Comparison of ENCODE assay signal across 8 cellular contexts in the genomic region with DNA sequence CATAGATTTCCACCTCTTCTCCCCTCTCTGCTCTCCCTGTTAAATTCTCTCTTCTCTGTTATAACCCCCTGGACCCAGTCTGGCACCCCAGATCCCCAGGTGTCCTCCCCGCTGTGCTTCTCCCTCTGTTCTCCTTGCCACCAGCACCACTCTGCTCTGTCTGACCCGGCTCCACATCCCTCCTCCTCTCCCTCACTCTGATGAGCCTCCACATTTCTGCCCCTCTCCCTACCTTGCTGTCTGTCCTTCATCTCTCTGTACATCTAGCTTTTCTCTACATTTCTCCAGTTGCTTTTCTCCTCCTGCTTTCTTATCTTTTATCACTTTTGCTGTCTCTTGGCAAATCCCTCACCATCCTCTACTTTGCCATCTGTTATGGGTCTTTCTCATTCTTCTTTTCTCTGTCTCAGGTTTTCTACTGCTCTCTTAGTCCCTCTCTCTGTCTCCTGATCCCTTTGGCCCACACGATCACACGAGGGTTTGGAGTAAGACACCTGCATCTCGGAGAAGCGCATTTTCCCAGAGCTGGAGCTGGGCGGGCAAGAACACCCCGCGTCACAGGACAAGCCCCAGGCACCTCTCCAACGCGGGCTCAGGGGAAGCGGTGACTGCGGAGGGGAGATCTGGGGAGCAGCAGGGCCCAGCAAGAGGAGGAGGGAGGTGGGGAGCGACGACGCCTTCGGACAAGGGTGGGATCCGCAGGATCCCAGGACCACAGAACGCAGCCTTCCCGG. TPM values are rescaled to one million over a fixed set of nuclear protein-coding genes. Genes with fewer than 3 reads are reported as not detected.
DNase-seq lines count a peak whose midpoint lies in the region; ATAC-seq, FAIRE-seq and TF ChIP-seq lines count a peak whose summit lies in the region.
"Not testable (repeated sequence)": the region's sequence is repeated elsewhere in the genome, so short reads cannot be mapped to it uniquely, and the experiment has no call there.

No MANE protein-coding gene starts in this region.

- H3K36me3 Mint-ChIP-seq in activated CD4-positive, alpha-beta memory T cell treated with anti-CD3 and anti-CD28 coated beads, Interleukin-2, amount 10 ng/mL, durations not matched to agents 7 days and 5 days (ENCODE audit: low read depth), result peaks cover 60% of the 10 kb centered on the region

- DNase-seq in GM12891 (ENCODE audit: insufficient read length, low spot score), result not testable (repeated sequence)
- DNase-seq in NCI-H2227 (lab: John Stamatoyannopoulos, UW; ENCODE audit: unreplicated experiment), result peak; percentile 76
- peak; percentile 26 for DNase-seq in activated CD4-positive, alpha-beta memory T cell treated with anti-CD3 and anti-CD28 coated beads, Interleukin-2, amount 10 ng/mL, durations not matched to agents 7 days and 5 days
- DNase-seq in dermis blood vessel endothelial cell, result peak; percentile 45
- DNase-seq in iris pigment epithelial cell (ENCODE audit: low read depth), result peak; percentile 34
- peak; percentile 83 for DNase-seq in posterior vena cava (ENCODE audit: low spot score)
- DNase-seq in ureter (ENCODE audit: low spot score), result peak; percentile 44

- H3K4me3 Mint-ChIP-seq in activated CD4-positive, alpha-beta memory T cell treated with anti-CD3 and anti-CD28 coated beads, Interleukin-2, amount 10 ng/mL, durations not matched to agents 7 days and 5 days, result peak overlapping the region; percentile 91

- H3K27me3 Mint-ChIP-seq in activated CD4-positive, alpha-beta memory T cell treated with anti-CD3 and anti-CD28 coated beads, Interleukin-2, amount 10 ng/mL, durations not matched to agents 7 days and 5 days, result not testable (repeated sequence)

- peak; percentile 27 for ATAC-seq in HG02798 (IDR thresholded peaks at IDR 0.05; ENCODE audit: poor library complexity, unreplicated experiment)

- FAIRE-seq in GM12891 (lab: Jason Lieb, UNC), result peak; percentile 65

- peaks cover 38% of the 10 kb centered on the region for H3K9me3 Mint-ChIP-seq in activated CD4-positive, alpha-beta memory T cell treated with anti-CD3 and anti-CD28 coated beads, Interleukin-2, amount 10 ng/mL, durations not matched to agents 7 days and 5 days

- H3K27ac Mint-ChIP-seq in activated CD4-positive, alpha-beta memory T cell treated with anti-CD3 and anti-CD28 coated beads, Interleukin-2, amount 10 ng/mL, durations not matched to agents 7 days and 5 days, result peak overlapping the region; percentile 62

- POLR2A ChIA-PET in activated CD4-positive, alpha-beta memory T cell treated with anti-CD3 and anti-CD28 coated beads, Interleukin-2, amount 10 ng/mL, durations not matched to agents 7 days and 5 days (lab: Charles Lee), result interaction anchor here (0.9 kb wide), 1 partner anchor 35 kb away, joined by 4 read pairs; no protein-coding TSS in a partner anchor

- CTCF ChIA-PET in activated CD4-positive, alpha-beta memory T cell treated with anti-CD3 and anti-CD28 coated beads, Interleukin-2, amount 10 ng/mL, durations not matched to agents 7 days and 5 days (lab: Charles Lee), result not testable (repeated sequence)

- TF ChIP-seq POLR2A in GM12891 (IDR thresholded peaks at IDR 0.05; ENCODE audit: low read depth, low read length), result not testable (repeated sequence)

- peaks cover 18% of the 10 kb centered on the region for H3K4me1 Mint-ChIP-seq in activated CD4-positive, alpha-beta memory T cell treated with anti-CD3 and anti-CD28 coated beads, Interleukin-2, amount 10 ng/mL, durations not matched to agents 7 days and 5 days

- intact Hi-C loops in posterior vena cava (cut with DNase I), result not testable (repeated sequence)

RNA-seq across cellular contexts. Expression of a gene that starts 0.8 kb away (rescaled TPM):
- polyA plus RNA-seq in GM12891 (2012; ENCODE audit: low read depth, missing spikeins), result 5.3 TPM
- 10 to 100 TPM; 18.0 to 24.5 TPM for total RNA-seq in activated CD4-positive, alpha-beta memory T cell treated with anti-CD3 and anti-CD28 coated beads, Interleukin-2, amount 10 ng/mL, durations not matched to agents 7 days and 5 days
- 29.6 and 30.5 TPM in 2 replicates for total RNA-seq in dermis blood vessel endothelial cell
- 10 to 100 TPM; 11.4 to 12.4 TPM for total RNA-seq in posterior vena cava
- 22.3 TPM for total RNA-seq in ureter

RNA-seq across cellular contexts. Expression of a gene that starts 34.0 kb away (rescaled TPM):
- polyA plus RNA-seq in GM12891 (2012; ENCODE audit: low read depth, missing spikeins), result 5.2 TPM
- 10 to 100 TPM; 16.9 to 17.5 TPM for total RNA-seq in activated CD4-positive, alpha-beta memory T cell treated with anti-CD3 and anti-CD28 coated beads, Interleukin-2, amount 10 ng/mL, durations not matched to agents 7 days and 5 days
- total RNA-seq in dermis blood vessel endothelial cell, result 4.1 and 5.4 TPM in 2 replicates
- 1 to 10 TPM; 6.8 to 7.0 TPM for total RNA-seq in posterior vena cava
- total RNA-seq in ureter, result 23.0 TPM

RNA-seq across cellular contexts. Expression of a gene that starts 36.8 kb away (rescaled TPM):
- 4.7 TPM for polyA plus RNA-seq in GM12891 (2012; ENCODE audit: low read depth, missing spikeins)
- total RNA-seq in activated CD4-positive, alpha-beta memory T cell treated with anti-CD3 and anti-CD28 coated beads, Interleukin-2, amount 10 ng/mL, durations not matched to agents 7 days and 5 days, result 10 to 100 TPM; 16.0 to 16.4 TPM
- total RNA-seq in dermis blood vessel endothelial cell (23.5 and 24.8 TPM in 2 replicates), posterior vena cava (10 to 100 TPM in 1 of 2 donors, 1 to 10 TPM in 1; 9.8 to 12.4 TPM), ureter (37.2 TPM)
